Comparison of ENCODE assay signal across 13 cellular contexts in genomic region chr1:63968663-63969460, GRCh38.
A peak's percentile ranks its signal among the peaks of the same experiment; 100 is the strongest.
DNase-seq lines count a peak whose midpoint lies in the region; ATAC-seq and TF ChIP-seq lines count a peak whose summit lies in the region.
"Had no signal": no experiment of that assay in that cellular context is flagged by ENCODE, and none has a peak within 500 bp of the region (broad histone marks: within the 10 kb centered on the region; RNA-seq: fewer than 3 reads in every experiment).

No MANE protein-coding gene starts in this region.

- no peak for TF ChIP-seq CTCF in body of pancreas (IDR thresholded peaks at IDR 0.05)
- TF ChIP-seq CTCF in upper lobe of right lung (IDR thresholded peaks at IDR 0.05) = no peak

- no peaks in the 10 kb centered on the region for H3K9me3 ChIP-seq in body of pancreas
- no peaks in the 10 kb centered on the region for H3K9me3 ChIP-seq in upper lobe of right lung
- H3K9me3 ChIP-seq: upper lobe of left lung had no signal

- intact Hi-C loops in Right ventricle myocardium inferior (cut with DNase I) (no loop called here), cardiac septum (cut with DNase I) (no loop called here), body of pancreas (cut with DNase I) (no loop called here), upper lobe of right lung (cut with DNase I) (no loop called here), head of caudate nucleus (cut with DNase I) (no loop called here)

- DNase-seq in Right ventricle myocardium inferior (ENCODE audit: missing footprints) (no peak), cardiac septum (ENCODE audit: low spot score) (no peak), body of pancreas (peak in 2 of 4 donors; percentile 44 to 56), hepatic stellate cell (ENCODE audit: low spot score) (peak; percentile 17), upper lobe of right lung (no peak), head of caudate nucleus (no peak)
- no peak for DNase-seq in stimulated activated CD4-positive, alpha-beta T cell treated with anti-CD3 and anti-CD28 coated beads, Interleukin-4, amount 100 ng/mL, for 24 hours
- DNase-seq: activated CD4-positive, CD25-positive, alpha-beta regulatory T cell treated with anti-CD3 and anti-CD28 coated beads, Interleukin-2, amount 50 U/mL, for 72 hours; activated T-cell treated with anti-CD3 and anti-CD28 coated beads for 4 hours; effector CD4-positive, alpha-beta T cell; glutamatergic neuron; upper lobe of left lung had no signal

- peaks cover 39% of the 10 kb centered on the region for H3K4me1 ChIP-seq in body of pancreas
- no peaks in the 10 kb centered on the region for H3K4me1 ChIP-seq in upper lobe of right lung

- H3K4me3 ChIP-seq in body of pancreas = no peak overlapping the region
- H3K4me3 ChIP-seq in upper lobe of right lung = no peak overlapping the region
- H3K4me3 ChIP-seq: upper lobe of left lung had no signal

- H3K27me3 ChIP-seq in body of pancreas (no peaks in the 10 kb centered on the region), upper lobe of right lung (no peaks in the 10 kb centered on the region)
- H3K27me3 ChIP-seq: upper lobe of left lung had no signal

- ATAC-seq in Right ventricle myocardium inferior = peak; percentile 69
- ATAC-seq in body of pancreas = peak; percentile 63
- peak; percentile 7 for ATAC-seq in upper lobe of right lung
- no peak for ATAC-seq in HG03097 (IDR thresholded peaks at IDR 0.05; ENCODE audit: low FRiP score, unreplicated experiment)

- no peak for TF ChIP-seq POLR2A in body of pancreas (IDR thresholded peaks at IDR 0.05)

- H3K36me3 ChIP-seq in body of pancreas (replicated peaks in 1 of 2; ENCODE audit: insufficient read depth in 1 of 2, low read depth in 2 of 2) (no peaks in the 10 kb centered on the region), upper lobe of right lung (no peaks in the 10 kb centered on the region)
- H3K36me3 ChIP-seq: upper lobe of left lung had no signal

- H3K27ac ChIP-seq in body of pancreas (peak overlapping the region; percentile 27 to 62 (median 44)), upper lobe of right lung (no peak overlapping the region)
- H3K27ac ChIP-seq: upper lobe of left lung had no signal

- 13 to 24% methylated on average over 3 of the region's 3 CpGs for WGBS in body of pancreas, 2 donors
